In the genomic region with DNA sequence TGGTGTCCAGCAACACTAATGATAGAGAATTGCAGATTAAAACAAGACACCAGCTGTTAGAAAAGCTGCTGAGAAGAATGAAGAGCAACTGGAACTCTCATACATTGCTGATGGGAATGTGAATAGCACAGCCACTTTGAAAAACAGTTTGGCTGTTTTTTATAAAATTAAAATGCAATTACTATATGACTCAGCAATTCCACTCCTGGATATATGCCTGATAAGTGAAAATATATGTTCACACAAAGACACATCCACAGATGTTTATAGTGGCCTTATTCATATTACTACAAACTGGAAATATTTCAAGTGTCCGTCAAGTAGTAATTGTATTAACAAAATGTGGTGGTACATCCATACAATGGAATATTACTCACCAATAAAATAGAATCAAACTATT, we compare ENCODE assay signal across 2 cellular contexts.
TF ChIP-seq lines count a peak whose summit lies in the region.

No MANE protein-coding gene starts in this region.

TF ChIP-seq in HepG2, 621 proteins besides CTCF, POLR2A, EP300 and RAD21 (continued from another document):
- TF ChIP-seq MAFK (conservative IDR thresholded peaks at IDR 0.05 in 1 of 2, IDR thresholded peaks at IDR 0.05 in 1 of 2; ENCODE audit: low read length in 2 of 2), result peak; percentile 29 to 65; a peak in 2 of 4 replicates
- TF ChIP-seq, protein P1, sequence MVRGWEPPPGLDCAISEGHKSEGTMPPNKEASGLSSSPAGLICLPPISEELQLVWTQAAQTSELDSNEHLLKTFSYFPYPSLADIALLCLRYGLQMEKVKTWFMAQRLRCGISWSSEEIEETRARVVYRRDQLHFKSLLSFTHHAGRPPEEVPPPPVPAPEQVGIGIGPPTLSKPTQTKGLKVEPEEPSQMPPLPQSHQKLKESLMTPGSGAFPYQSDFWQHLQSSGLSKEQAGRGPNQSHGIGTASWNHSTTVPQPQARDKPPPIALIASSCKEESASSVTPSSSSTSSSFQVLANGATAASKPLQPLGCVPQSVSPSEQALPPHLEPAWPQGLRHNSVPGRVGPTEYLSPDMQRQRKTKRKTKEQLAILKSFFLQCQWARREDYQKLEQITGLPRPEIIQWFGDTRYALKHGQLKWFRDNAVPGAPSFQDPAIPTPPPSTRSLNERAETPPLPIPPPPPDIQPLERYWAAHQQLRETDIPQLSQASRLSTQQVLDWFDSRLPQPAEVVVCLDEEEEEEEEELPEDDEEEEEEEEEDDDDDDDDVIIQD (CRISPR knock-in tag; IDR thresholded peaks at IDR 0.05; ENCODE audit: low read depth), result no peak

TF ChIP-seq in K562, 482 proteins besides CTCF, POLR2A, EP300 and RAD21:
- TF ChIP-seq ETS1 (conservative IDR thresholded peaks at IDR 0.05; ENCODE audit: control insufficient read depth, low read depth, low read length), result no peak
- peak; percentile 64; the same call in 1 of the 2 replicates for TF ChIP-seq MAFG (tag; conservative IDR thresholded peaks at IDR 0.05)
- TF ChIP-seq NFE2L1 (tag; IDR thresholded peaks at IDR 0.05; ENCODE audit: borderline replicate concordance, low read depth), result 0 out of 2 replicates have a peak, but pooled peaks have one; percentile 45
- TF ChIP-seq ZNF311 (CRISPR knock-in tag; IDR thresholded peaks at IDR 0.05), result no peak
- peak; percentile 26; the same call in 1 of the 2 replicates for TF ChIP-seq MAFK (IDR thresholded peaks at IDR 0.05; ENCODE audit: low read length)
- peak; percentile 41; the same call in 1 of the 2 replicates for TF ChIP-seq C11orf30 (IDR thresholded peaks at IDR 0.05; ENCODE audit: low read depth)
- no peak for TF ChIP-seq MGA (IDR thresholded peaks at IDR 0.05)
- peak; percentile 44; the same call in 1 of the 2 replicates for TF ChIP-seq MAFF (IDR thresholded peaks at IDR 0.05; ENCODE audit: low read length)
- peak; percentile 76 for TF ChIP-seq ZNF316 (IDR thresholded peaks at IDR 0.05)
